In genomic region chr1:234309243-234309597, GRCh38 we compare ENCODE assay signal across 14 cellular contexts.
DNase-seq lines count a peak whose midpoint lies in the region; FAIRE-seq and TF ChIP-seq lines count a peak whose summit lies in the region.
"Had no signal": no experiment of that assay in that cellular context is flagged by ENCODE, and none has a peak within 500 bp of the region (broad histone marks: within the 10 kb centered on the region; RNA-seq: fewer than 3 reads in every experiment).

No MANE protein-coding gene starts in this region.

- no peak overlapping the region for H2AFZ ChIP-seq in astrocyte (ENCODE audit: low read depth, low read length)
- no peak overlapping the region for H2AFZ ChIP-seq in smooth muscle cell (ENCODE audit: low read depth)
- H2AFZ ChIP-seq: hepatocyte had no signal

- TF ChIP-seq CTCF in Calu3 (IDR thresholded peaks at IDR 0.05; ENCODE audit: unreplicated experiment) (no peak), LNCaP clone FGC (IDR thresholded peaks at IDR 0.05; ENCODE audit: control insufficient read depth, extremely low read depth, insufficient read depth) (peak; percentile 14; the same call in 1 of the 2 replicates), astrocyte (IDR thresholded peaks at IDR 0.05; ENCODE audit: insufficient read depth, low read depth, low read length) (no peak), smooth muscle cell (IDR thresholded peaks at IDR 0.05; ENCODE audit: borderline replicate concordance, insufficient read depth, poor library complexity, severe bottlenecking) (no peak)

- H3K4me1 Mint-ChIP-seq in Calu3 (ENCODE audit: low read depth, unreplicated experiment) (peaks cover 13% of the 10 kb centered on the region), astrocyte (ENCODE audit: low read depth, unreplicated experiment) (peaks cover 9% of the 10 kb centered on the region)

- H3K27me3 Mint-ChIP-seq in Calu3 (ENCODE audit: unreplicated experiment) (peaks cover 32% of the 10 kb centered on the region), astrocyte (ENCODE audit: low read depth, unreplicated experiment) (peaks cover 15% of the 10 kb centered on the region)

- H3K9me3 Mint-ChIP-seq in Calu3 (ENCODE audit: low read depth, unreplicated experiment): no peaks in the 10 kb centered on the region
- no peaks in the 10 kb centered on the region for H3K9me3 Mint-ChIP-seq in astrocyte (ENCODE audit: unreplicated experiment)
- H3K9me3 Mint-ChIP-seq: activated naive CD4-positive, alpha-beta T cell treated with anti-CD3 and anti-CD28 coated beads, Interleukin-2, amount 10 ng/mL, durations not matched to agents 7 days and 5 days had no signal

- no peaks in the 10 kb centered on the region for H4K20me1 ChIP-seq in astrocyte (ENCODE audit: insufficient read depth, low read length)
- H4K20me1 ChIP-seq in smooth muscle cell (ENCODE audit: low read depth): no peaks in the 10 kb centered on the region

- H3K4me2 ChIP-seq in astrocyte (ENCODE audit: low read length) (peak overlapping the region; percentile 81), smooth muscle cell (no peak overlapping the region)
- H3K4me2 ChIP-seq: hepatocyte had no signal

- no peaks in the 10 kb centered on the region for H3K27me3 ChIP-seq in astrocyte (ENCODE audit: insufficient read depth, low read length)
- peaks cover 6% of the 10 kb centered on the region for H3K27me3 ChIP-seq in smooth muscle cell (ENCODE audit: low read depth)
- H3K27me3 ChIP-seq: foreskin keratinocyte, hepatocyte, testis had no signal

- 87% methylated on average over 4 of the region's 4 CpGs for WGBS in smooth muscle cell (ENCODE audit: low lambda C conversion rate)

- H3K27ac ChIP-seq in astrocyte (ENCODE audit: low read depth, low read length): no peak overlapping the region
- H3K27ac ChIP-seq in temporal lobe (ENCODE audit: low read depth, low read length): peak overlapping the region; percentile 28
- H3K27ac ChIP-seq in smooth muscle cell (ENCODE audit: low read depth): no peak overlapping the region
- H3K27ac ChIP-seq: foreskin keratinocyte, hepatocyte, SK-N-MC, testis had no signal

- no peaks in the 10 kb centered on the region for H3K9me3 ChIP-seq in astrocyte (ENCODE audit: insufficient read depth, low read depth, low read length)
- no peaks in the 10 kb centered on the region for H3K9me3 ChIP-seq in smooth muscle cell (replicated peaks; ENCODE audit: low read depth)
- H3K9me3 ChIP-seq: testis had no signal

- CTCF ChIA-PET in Calu3 (lab: Charles Lee): interaction anchor here (0.6 to 2.5 kb wide), 17 partner anchors 9 to 200 kb away, joined by 3 to 14 read pairs (median 4); no protein-coding TSS in a partner anchor

- H3K27ac Mint-ChIP-seq in Calu3 (ENCODE audit: unreplicated experiment): no peak overlapping the region
- H3K27ac Mint-ChIP-seq in astrocyte (ENCODE audit: unreplicated experiment): no peak overlapping the region
- H3K27ac Mint-ChIP-seq: activated naive CD4-positive, alpha-beta T cell treated with anti-CD3 and anti-CD28 coated beads, Interleukin-2, amount 10 ng/mL, durations not matched to agents 7 days and 5 days; activated T-cell treated with anti-CD3 and anti-CD28 coated beads, Interleukin-2, amount 50 U/mL, for 72 hours had no signal

- no peaks in the 10 kb centered on the region for H3K36me3 ChIP-seq in astrocyte (ENCODE audit: insufficient read depth, low read length)
- H3K36me3 ChIP-seq in smooth muscle cell (ENCODE audit: low read depth): no peaks in the 10 kb centered on the region

- peak overlapping the region; percentile 66 for H3K4me3 Mint-ChIP-seq in Calu3 (ENCODE audit: low read depth, unreplicated experiment)
- no peak overlapping the region for H3K4me3 Mint-ChIP-seq in astrocyte (ENCODE audit: unreplicated experiment)
- H3K4me3 Mint-ChIP-seq: activated naive CD4-positive, alpha-beta T cell treated with anti-CD3 and anti-CD28 coated beads, Interleukin-2, amount 10 ng/mL, durations not matched to agents 7 days and 5 days had no signal

- H3F3A ChIP-seq in smooth muscle cell (ENCODE audit: low read depth): no peaks in the 10 kb centered on the region

- H3K36me3 Mint-ChIP-seq in Calu3 (ENCODE audit: insufficient read depth, unreplicated experiment) (no peaks in the 10 kb centered on the region), astrocyte (ENCODE audit: low read depth, unreplicated experiment) (peaks cover 5% of the 10 kb centered on the region)

- no peak overlapping the region for H3K9ac ChIP-seq in astrocyte (ENCODE audit: low read length)
- no peak overlapping the region for H3K9ac ChIP-seq in smooth muscle cell (ENCODE audit: low read depth)

- intact Hi-C loops in Calu3 (cut with micrococcal nuclease; ENCODE audit: unreplicated experiment): no loop called here

- BruUV-seq in Calu3 (replicated peaks; lab: Mats Ljungman, UMichigan): no TSS peak

- no peak for FAIRE-seq in astrocyte (lab: Jason Lieb, UNC)

- H3K79me2 ChIP-seq in astrocyte (ENCODE audit: insufficient read depth, low read length): no peaks in the 10 kb centered on the region
- no peaks in the 10 kb centered on the region for H3K79me2 ChIP-seq in smooth muscle cell (ENCODE audit: low read depth)
- H3K79me2 ChIP-seq: hepatocyte had no signal

- no peak for DNase-seq in Calu3
- DNase-seq in LNCaP clone FGC (ENCODE audit: low read depth): no peak
- no peak for DNase-seq in astrocyte (ENCODE audit: low read depth)
- no peak for DNase-seq in SW 1271 (lab: John Stamatoyannopoulos, UW)
- DNase-seq in germinal center (ENCODE audit: low spot score): no peak
- no peak for DNase-seq in smooth muscle cell (lab: John Stamatoyannopoulos, UW; ENCODE audit: unreplicated experiment)

- H3K4me1 ChIP-seq in astrocyte (ENCODE audit: insufficient read depth, low read length): peaks cover 10% of the 10 kb centered on the region
- H3K4me1 ChIP-seq in smooth muscle cell (ENCODE audit: low read depth): no peaks in the 10 kb centered on the region
- H3K4me1 ChIP-seq: testis had no signal

- H3K4me3 ChIP-seq in LNCaP clone FGC (ENCODE audit: low read depth, low read length): no peak overlapping the region
- no peak overlapping the region for H3K4me3 ChIP-seq in astrocyte (ENCODE audit: insufficient read depth, low read depth, low read length)
- no peak overlapping the region for H3K4me3 ChIP-seq in smooth muscle cell
- H3K4me3 ChIP-seq: hepatocyte, lung, SK-N-MC, testis had no signal
